In genomic region chr12:8243682-8244161, GRCh38 we compare ENCODE assay signal across 8 cellular contexts. TPM values are rescaled to one million over a fixed set of nuclear protein-coding genes. Genes with fewer than 3 reads are reported as not detected.
DNase-seq lines count a peak whose midpoint lies in the region; FAIRE-seq and TF ChIP-seq lines count a peak whose summit lies in the region.
"Not testable (repeated sequence)": the region's sequence is repeated elsewhere in the genome, so short reads cannot be mapped to it uniquely, and the experiment has no call there.

No MANE protein-coding gene starts in this region.

- H3K4me3 Mint-ChIP-seq in IgD-negative memory B cell, result peak overlapping the region; percentile 92 to 99 (median 98)
- peak overlapping the region; percentile 91 for H3K4me3 Mint-ChIP-seq in activated naive CD4-positive, alpha-beta T cell treated with anti-CD3 and anti-CD28 coated beads, Interleukin-2, amount 10 ng/mL, durations not matched to agents 7 days and 5 days
- H3K4me3 Mint-ChIP-seq in endothelial cell (ENCODE audit: unreplicated experiment), result peak overlapping the region; percentile 89
- peak overlapping the region; percentile 95 for H3K4me3 Mint-ChIP-seq in type B pancreatic cell

- H3K9me3 ChIP-seq in kidney (ENCODE audit: control insufficient read depth in 1 of 2, low read length in 2 of 2); parathyroid adenoma (ENCODE audit: control insufficient read depth, low read length): not testable (repeated sequence)

- peak overlapping the region; percentile 69 for H3K4me3 ChIP-seq in kidney (ENCODE audit: low read length in 2 of 2)
- peak overlapping the region; percentile 76 for H3K4me3 ChIP-seq in parathyroid adenoma (ENCODE audit: low read depth, low read length)

- CTCF ChIA-PET in RWPE1 (lab: Yijun Ruan, JAX); activated naive CD4-positive, alpha-beta T cell treated with anti-CD3 and anti-CD28 coated beads, Interleukin-2, amount 10 ng/mL, durations not matched to agents 7 days and 5 days (lab: Charles Lee): not testable (repeated sequence)

- H3K4me1 Mint-ChIP-seq in IgD-negative memory B cell; endothelial cell (ENCODE audit: unreplicated experiment); type B pancreatic cell (ENCODE audit: unreplicated experiment): not testable (repeated sequence)
- peaks cover 21% of the 10 kb centered on the region for H3K4me1 Mint-ChIP-seq in activated naive CD4-positive, alpha-beta T cell treated with anti-CD3 and anti-CD28 coated beads, Interleukin-2, amount 10 ng/mL, durations not matched to agents 7 days and 5 days

- H3K4me2 ChIP-seq in parathyroid adenoma (ENCODE audit: low read length), result peak overlapping the region; percentile 88

- intact Hi-C loops in kidney (cut with DNase I), result not testable (repeated sequence)

- peak overlapping the region; percentile 75 for H3K27ac ChIP-seq in RWPE1
- peak overlapping the region; percentile 63 to 81 for H3K27ac ChIP-seq in kidney (ENCODE audit: low read depth in 2 of 2, low read length in 2 of 2)
- peak overlapping the region; percentile 87 for H3K27ac ChIP-seq in parathyroid adenoma

- peak overlapping the region; percentile 89 for H2AFZ ChIP-seq in parathyroid adenoma

- H3K9me3 Mint-ChIP-seq in IgD-negative memory B cell; activated naive CD4-positive, alpha-beta T cell treated with anti-CD3 and anti-CD28 coated beads, Interleukin-2, amount 10 ng/mL, durations not matched to agents 7 days and 5 days; endothelial cell (ENCODE audit: unreplicated experiment); type B pancreatic cell: not testable (repeated sequence)

- POLR2A ChIA-PET in RWPE1 (lab: Yijun Ruan, JAX; ENCODE audit: low non-redundant PET), result not testable (repeated sequence)

- not testable (repeated sequence) for H3K79me2 ChIP-seq in parathyroid adenoma

- not testable (repeated sequence) for FAIRE-seq in kidney (lab: Jason Lieb, UNC)

- not testable (repeated sequence) for H3K4me1 ChIP-seq in kidney (ENCODE audit: control insufficient read depth in 1 of 2, insufficient read depth in 1 of 2, low read depth in 1 of 2, low read length in 2 of 2); parathyroid adenoma

- H3K36me3 Mint-ChIP-seq in IgD-negative memory B cell; activated naive CD4-positive, alpha-beta T cell treated with anti-CD3 and anti-CD28 coated beads, Interleukin-2, amount 10 ng/mL, durations not matched to agents 7 days and 5 days; endothelial cell (ENCODE audit: low read depth, unreplicated experiment); type B pancreatic cell: not testable (repeated sequence)

- not testable (repeated sequence) for H3K27me3 ChIP-seq in parathyroid adenoma (ENCODE audit: control insufficient read depth, insufficient read depth, low read length)

- peak; percentile 27 for DNase-seq in DMS153 (lab: John Stamatoyannopoulos, UW)
- DNase-seq in RWPE1 (ENCODE audit: low spot score); endothelial cell (ENCODE audit: low spot score); kidney; type B pancreatic cell (ENCODE audit: extremely low spot score, unreplicated experiment): not testable (repeated sequence)
- DNase-seq in activated naive CD4-positive, alpha-beta T cell treated with anti-CD3 and anti-CD28 coated beads, Interleukin-2, amount 10 ng/mL, durations not matched to agents 7 days and 5 days, result peak; percentile 82

- H3K27me3 Mint-ChIP-seq in IgD-negative memory B cell; endothelial cell (ENCODE audit: unreplicated experiment); type B pancreatic cell: not testable (repeated sequence)
- peaks cover 23% of the 10 kb centered on the region for H3K27me3 Mint-ChIP-seq in activated naive CD4-positive, alpha-beta T cell treated with anti-CD3 and anti-CD28 coated beads, Interleukin-2, amount 10 ng/mL, durations not matched to agents 7 days and 5 days

- not testable (repeated sequence) for TF ChIP-seq CTCF in RWPE1 (conservative IDR thresholded peaks at IDR 0.05; ENCODE audit: low read depth); endothelial cell (IDR thresholded peaks at IDR 0.05; ENCODE audit: unreplicated experiment); kidney (IDR thresholded peaks at IDR 0.05; ENCODE audit: borderline replicate concordance, extremely low read depth, insufficient read depth); parathyroid adenoma (IDR thresholded peaks at IDR 0.05); type B pancreatic cell (conservative IDR thresholded peaks at IDR 0.05)

- H3K9ac ChIP-seq in kidney (ENCODE audit: low read length in 2 of 2), result peak overlapping the region in 1 of 2 donors; percentile 55
- peak overlapping the region; percentile 8 for H3K9ac ChIP-seq in parathyroid adenoma

- H3K36me3 ChIP-seq in kidney (ENCODE audit: control insufficient read depth in 1 of 2, insufficient read depth in 2 of 2, low read length in 2 of 2); parathyroid adenoma (ENCODE audit: control insufficient read depth, insufficient read depth, low read length): not testable (repeated sequence)

- peak overlapping the region; percentile 95 to 99 (median 96) for H3K27ac Mint-ChIP-seq in IgD-negative memory B cell
- peak overlapping the region; percentile 98 for H3K27ac Mint-ChIP-seq in activated naive CD4-positive, alpha-beta T cell treated with anti-CD3 and anti-CD28 coated beads, Interleukin-2, amount 10 ng/mL, durations not matched to agents 7 days and 5 days
- not testable (repeated sequence) for H3K27ac Mint-ChIP-seq in endothelial cell (ENCODE audit: unreplicated experiment)
- peak overlapping the region; percentile 99 for H3K27ac Mint-ChIP-seq in type B pancreatic cell

RNA-seq across cellular contexts. Expression of gene FAM90A1, which starts 16.3 kb away (rescaled TPM):
- polyA plus RNA-seq in IgD-negative memory B cell (not detected), kidney (ENCODE audit: insufficient read depth, low read depth, low replicate concordance) (0.80 TPM)
- total RNA-seq in endothelial cell (ENCODE audit: unreplicated experiment) (not detected), kidney (0.54 TPM), type B pancreatic cell (ENCODE audit: low replicate concordance) (0.36 TPM in 1 of 2 replicates, not detected in the other)
